32 cellular contexts compared by ENCODE assay signal in genomic region chr9:4668604-4669003, GRCh38.
"Had no signal": no experiment of that assay in that cellular context is flagged by ENCODE, and none has a peak within 500 bp of the region (broad histone marks: within the 10 kb centered on the region; RNA-seq: fewer than 3 reads in every experiment).

No MANE protein-coding gene starts in this region.

- ATAC-seq: body of pancreas, gastroesophageal sphincter, mucosa of descending colon, right lobe of liver had no signal

- H3K27ac ChIP-seq: adrenal gland, body of pancreas, cardiac muscle cell, colonic mucosa, gastroesophageal sphincter, hepatocyte, left ventricle myocardium inferior, neutrophil, ovary, right lobe of liver, uterus had no signal

- H3K27me3 Mint-ChIP-seq: activated CD4-positive, alpha-beta memory T cell treated with anti-CD3 and anti-CD28 coated beads for 36 hours; activated naive CD8-positive, alpha-beta T cell treated with anti-CD3 and anti-CD28 coated beads for 36 hours; progenitor cell of endocrine pancreas; stimulated activated naive CD8-positive, alpha-beta T cell treated with anti-CD3 and anti-CD28 coated beads, Interleukin-15, Interleukin-2, amounts not matched to agents 100 ng/mL and 50 ng/mL, for 24 hours had no signal

- H3K9me3 ChIP-seq: adrenal gland, body of pancreas, colonic mucosa, gastroesophageal sphincter, left ventricle myocardium inferior, mucosa of descending colon, neutrophil, ovary, right lobe of liver, uterus had no signal

- DNase-seq: activated CD4-positive, alpha-beta memory T cell treated with anti-CD3 and anti-CD28 coated beads for 36 hours; activated CD4-positive, alpha-beta T cell treated with anti-CD3 and anti-CD28 coated beads for 4 hours; activated CD4-positive, CD25-positive, alpha-beta regulatory T cell; activated CD8-positive, alpha-beta memory T cell treated with anti-CD3 and anti-CD28 coated beads, Interleukin-2, amount 50 U/mL, for 4 hours; activated gamma-delta T cell treated with Interleukin-2 at 50 U/mL for 16 hours; activated naive CD8-positive, alpha-beta T cell treated with anti-CD3 and anti-CD28 coated beads for 36 hours; activated T-cell treated with anti-CD3 and anti-CD28 coated beads, Interleukin-2, amount 50 U/mL, for 1 hour; adrenal gland; aorta; body of pancreas; cerebellar nuclear complex; colonic mucosa; effector memory CD4-positive, alpha-beta T cell; erythroblast; islet precursor cell; left ventricle myocardium inferior; mesendoderm; mucosa of descending colon; nephron progenitor cell; ovary; right lobe of liver; stimulated activated CD4-positive, alpha-beta T cell treated with anti-CD3 and anti-CD28 coated beads, Interleukin-2, amount 100 ng/mL, for 48 hours; substantia nigra; uterus had no signal

- H3K36me3 ChIP-seq: adrenal gland, cardiac muscle cell, colonic mucosa, gastroesophageal sphincter, left ventricle myocardium inferior, neutrophil, ovary, right lobe of liver, uterus had no signal

- H2AFZ ChIP-seq: hepatocyte had no signal

- H3K36me3 Mint-ChIP-seq: activated CD4-positive, alpha-beta memory T cell treated with anti-CD3 and anti-CD28 coated beads for 36 hours; type B pancreatic cell had no signal

- H3K4me3 ChIP-seq: adrenal gland, body of pancreas, cardiac muscle cell, colonic mucosa, gastroesophageal sphincter, hepatocyte, left ventricle myocardium inferior, lung, mucosa of descending colon, ovary, right lobe of liver, uterus had no signal

- H3K27me3 ChIP-seq: adrenal gland, body of pancreas, colonic mucosa, gastroesophageal sphincter, hepatocyte, ovary, right lobe of liver, uterus had no signal

- H3K4me3 Mint-ChIP-seq: activated CD4-positive, alpha-beta memory T cell treated with anti-CD3 and anti-CD28 coated beads for 36 hours; activated naive CD8-positive, alpha-beta T cell treated with anti-CD3 and anti-CD28 coated beads for 36 hours; nephron progenitor cell; stimulated activated naive CD8-positive, alpha-beta T cell treated with anti-CD3 and anti-CD28 coated beads, Interleukin-15, Interleukin-2, amounts not matched to agents 100 ng/mL and 50 ng/mL, for 24 hours had no signal

- H3K4me1 ChIP-seq: colonic mucosa, uterus had no signal

- H3K4me2 ChIP-seq: hepatocyte had no signal

- H3K9me3 Mint-ChIP-seq: activated CD4-positive, alpha-beta memory T cell treated with anti-CD3 and anti-CD28 coated beads for 36 hours; activated naive CD8-positive, alpha-beta T cell treated with anti-CD3 and anti-CD28 coated beads for 36 hours; nephron progenitor cell; stimulated activated naive CD8-positive, alpha-beta T cell treated with anti-CD3 and anti-CD28 coated beads, Interleukin-15, Interleukin-2, amounts not matched to agents 100 ng/mL and 50 ng/mL, for 24 hours; type B pancreatic cell had no signal

- H3K27ac Mint-ChIP-seq: activated CD4-positive, alpha-beta memory T cell treated with anti-CD3 and anti-CD28 coated beads for 36 hours; activated naive CD8-positive, alpha-beta T cell treated with anti-CD3 and anti-CD28 coated beads for 36 hours; nephron progenitor cell; progenitor cell of endocrine pancreas; stimulated activated naive CD8-positive, alpha-beta T cell treated with anti-CD3 and anti-CD28 coated beads, Interleukin-15, Interleukin-2, amounts not matched to agents 100 ng/mL and 50 ng/mL, for 24 hours; type B pancreatic cell had no signal
